In genomic region chr3:157533298-157533870, GRCh38 we compare ENCODE assay signal across 12 cellular contexts. TPM values are rescaled to one million over a fixed set of nuclear protein-coding genes. Genes with fewer than 3 reads are reported as not detected.
A peak's percentile ranks its signal among the peaks of the same experiment; 100 is the strongest.
DNase-seq lines count a peak whose midpoint lies in the region; TF ChIP-seq lines count a peak whose summit lies in the region.
"Had no signal": no experiment of that assay in that cellular context is flagged by ENCODE, and none has a peak within 500 bp of the region (broad histone marks: within the 10 kb centered on the region; RNA-seq: fewer than 3 reads in every experiment).

No MANE protein-coding gene starts in this region.

- intact Hi-C loops in OCI-LY7 (cut with micrococcal nuclease; ENCODE audit: unreplicated experiment): no loop called here

- H3K27ac ChIP-seq in OCI-LY7 (ENCODE audit: low read depth, low read length, poor library complexity, severe bottlenecking): no peak overlapping the region

- H3K4me3 ChIP-seq in OCI-LY7 (ENCODE audit: low read depth, low read length, poor library complexity, severe bottlenecking): no peak overlapping the region
- peak overlapping the region; percentile 40 for H3K4me3 ChIP-seq in choroid plexus epithelial cell (ENCODE audit: low read depth, low read length)

- no peaks in the 10 kb centered on the region for H3K9me2 ChIP-seq in OCI-LY7 (ENCODE audit: insufficient read depth, low read length)

- BruUV-seq in OCI-LY7 (replicated peaks; lab: Mats Ljungman, UMichigan): no TSS peak

- H3K79me2 ChIP-seq in OCI-LY7 (ENCODE audit: insufficient read depth, low read depth, low read length): no peaks in the 10 kb centered on the region

- no peaks in the 10 kb centered on the region for H4K20me1 ChIP-seq in OCI-LY7 (ENCODE audit: insufficient read depth, low read length)

- CTCF ChIA-PET in OCI-LY7 (lab: Charles Lee; ENCODE audit: unreplicated experiment): interaction anchor here (0.7 kb wide), 1 partner anchor 8 kb away, joined by 3 read pairs; no protein-coding TSS in a partner anchor

- peak overlapping the region; percentile 26; the same call in 1 of the 2 replicates for H2AFZ ChIP-seq in OCI-LY7 (ENCODE audit: low read length)

- no peaks in the 10 kb centered on the region for H3K4me1 ChIP-seq in OCI-LY7 (ENCODE audit: insufficient read depth, low read length, poor library complexity, severe bottlenecking)

- TF ChIP-seq CTCF in OCI-LY7 (conservative IDR thresholded peaks at IDR 0.05; ENCODE audit: low read length) (no peak), choroid plexus epithelial cell (conservative IDR thresholded peaks at IDR 0.05; ENCODE audit: low read depth, low read length) (no peak)

- no peaks in the 10 kb centered on the region for H3K9me3 ChIP-seq in OCI-LY7 (ENCODE audit: low read length)

- H3K4me2 ChIP-seq in OCI-LY7 (ENCODE audit: low read length): no peak overlapping the region

- peak; percentile 88 for DNase-seq in EH (ENCODE audit: low read depth)
- no peak for DNase-seq in OCI-LY7 (ENCODE audit: low spot score)
- DNase-seq in choroid plexus epithelial cell (ENCODE audit: low read depth): peak; percentile 85
- peak; percentile 51 for DNase-seq in myocyte (ENCODE audit: low read depth)
- no peak for DNase-seq in activated CD4-positive, alpha-beta T cell treated with anti-CD3 and anti-CD28 coated beads for 1 hour
- no peak for DNase-seq in activated CD4-positive, alpha-beta T cell treated with anti-CD3 and anti-CD28 coated beads, Interleukin-2, amount 50 U/mL, for 48 hours
- no peak for DNase-seq in stimulated activated CD4-positive, alpha-beta T cell treated with anti-CD3 and anti-CD28 coated beads, Interleukin-12 subunit alpha, Interleukin-12 subunit beta, amount 100 ng/mL, for 4 hours
- DNase-seq in stimulated activated CD4-positive, alpha-beta T cell treated with anti-CD3 and anti-CD28 coated beads, Interleukin-15, amount 100 ng/mL, for 24 hours: no peak
- DNase-seq: activated CD4-positive, CD25-positive, alpha-beta regulatory T cell treated with anti-CD3 and anti-CD28 coated beads, Interleukin-2, amount 50 U/mL, for 72 hours; activated effector memory CD4-positive, alpha-beta T cell treated with Interleukin-2 at 50 U/mL for 16 hours; kidney; stimulated activated naive B cell treated with anti-CD40 and anti-IgM and Interleukin-4, amounts not matched to agents 10 μg/mL and 1 μg/mL and 100 μg/mL, for 72 hours had no signal

- no peaks in the 10 kb centered on the region for H3K36me3 ChIP-seq in OCI-LY7 (ENCODE audit: insufficient read depth, low read length)

- POLR2A ChIA-PET in OCI-LY7 (lab: Charles Lee): interaction anchor here (1.0 to 2.1 kb wide), 2 partner anchors 11 to 40 kb away, joined by 4 to 6 read pairs; no protein-coding TSS in a partner anchor

RNA-seq across cellular contexts. Expression of gene VEPH1, which starts 30.2 kb away (rescaled TPM):
- not detected in 2 replicates for total RNA-seq in OCI-LY7 (2014; rRNA removed; shearing (Covaris generic))
- total RNA-seq in OCI-LY7 (2022): not detected in 2 replicates
- total RNA-seq in myocyte: 17.0 and 29.3 TPM in 2 replicates
- 3.3 TPM for polyA plus RNA-seq in myocyte (2012)

Comparison
In these comparisons a context has a peak if more than half of its experiments do, and no peak if none do; other contexts are left out.
1. DNase-seq: peak in EH (single experiment), choroid plexus epithelial cell (single experiment) and myocyte (single experiment); none in OCI-LY7 (single experiment), activated CD4-positive, alpha-beta T cell treated with anti-CD3 and anti-CD28 coated beads for 1 hour (single experiment), activated CD4-positive, alpha-beta T cell treated with anti-CD3 and anti-CD28 coated beads, Interleukin-2, amount 50 U/mL, for 48 hours (0 of 2), stimulated activated CD4-positive, alpha-beta T cell treated with anti-CD3 and anti-CD28 coated beads, Interleukin-12 subunit alpha, Interleukin-12 subunit beta, amount 100 ng/mL, for 4 hours (single experiment) and stimulated activated CD4-positive, alpha-beta T cell treated with anti-CD3 and anti-CD28 coated beads, Interleukin-15, amount 100 ng/mL, for 24 hours (single experiment).
2. RNA of gene VEPH1, which starts 30.2 kb away (total RNA-seq): 17.0 to 29.3 TPM in myocyte; not detected in OCI-LY7; every median in the first group is over 10 times any median in the second.